Comparison of ENCODE assay signal across 1 cellular context in genomic region chr10:86399879-86400704, GRCh38.
TF ChIP-seq lines count a peak whose summit lies in the region.

No MANE protein-coding gene starts in this region.

TF ChIP-seq in WTC11, 78 proteins besides CTCF, POLR2A, EP300 and RAD21 (continued from another document):
- TF ChIP-seq AR (CRISPR knock-in tag; IDR thresholded peaks at IDR 0.05) (no peak), SOX15 (CRISPR knock-in tag; IDR thresholded peaks at IDR 0.05) (no peak), ATF3 (CRISPR knock-in tag; conservative IDR thresholded peaks at IDR 0.05) (no peak), MYBL2 (CRISPR knock-in tag; IDR thresholded peaks at IDR 0.05) (peak; percentile 15; the same call in 1 of the 2 replicates), GABPB1 (CRISPR knock-in tag; IDR thresholded peaks at IDR 0.05) (peak; percentile 59), OVOL2 (CRISPR knock-in tag; IDR thresholded peaks at IDR 0.05; ENCODE audit: borderline replicate concordance) (no peak), ZMAT4 (CRISPR knock-in tag; IDR thresholded peaks at IDR 0.05) (no peak), ELF4 (CRISPR knock-in tag; IDR thresholded peaks at IDR 0.05; ENCODE audit: low read depth) (no peak), SP1 (CRISPR knock-in tag; conservative IDR thresholded peaks at IDR 0.05) (peak; percentile 57; the same call in 1 of the 2 replicates), KAT7 (CRISPR knock-in tag; IDR thresholded peaks at IDR 0.05; ENCODE audit: borderline replicate concordance) (peak; percentile 76; the same call in 1 of the 2 replicates), HMGXB4 (CRISPR knock-in tag; IDR thresholded peaks at IDR 0.05) (peak; percentile 97), ZBTB21 (CRISPR knock-in tag; IDR thresholded peaks at IDR 0.05; ENCODE audit: borderline replicate concordance) (no peak), PREB (CRISPR knock-in tag; IDR thresholded peaks at IDR 0.05; ENCODE audit: borderline replicate concordance) (peak; percentile 83; the same call in 1 of the 2 replicates), ZSCAN18 (CRISPR knock-in tag; IDR thresholded peaks at IDR 0.05) (no peak), CREB1 (CRISPR knock-in tag; IDR thresholded peaks at IDR 0.05) (no peak), E2F5 (CRISPR knock-in tag; IDR thresholded peaks at IDR 0.05) (no peak; the same call in 1 of the 2 replicates), FOXK1 (CRISPR knock-in tag; IDR thresholded peaks at IDR 0.05) (peak; percentile 61), ETV6 (CRISPR knock-in tag; IDR thresholded peaks at IDR 0.05) (peak; percentile 87; the same call in 1 of the 2 replicates), JAZF1 (CRISPR knock-in tag; IDR thresholded peaks at IDR 0.05) (no peak), MAX (CRISPR knock-in tag; IDR thresholded peaks at IDR 0.05) (peak; percentile 77), TCF7 (CRISPR knock-in tag; IDR thresholded peaks at IDR 0.05; ENCODE audit: low read depth) (no peak), AFF4 (CRISPR knock-in tag; IDR thresholded peaks at IDR 0.05; ENCODE audit: borderline replicate concordance) (no peak), ZNF317 (CRISPR knock-in tag; IDR thresholded peaks at IDR 0.05; ENCODE audit: borderline replicate concordance, low read depth) (no peak), ZNF423 (CRISPR knock-in tag; IDR thresholded peaks at IDR 0.05) (peak; percentile 63), ATF2 (CRISPR knock-in tag; IDR thresholded peaks at IDR 0.05; ENCODE audit: borderline replicate concordance, low read depth) (no peak), NR2C2 (CRISPR knock-in tag; IDR thresholded peaks at IDR 0.05) (no peak), CREM (CRISPR knock-in tag; IDR thresholded peaks at IDR 0.05) (no peak)
